9 cellular contexts compared by ENCODE assay signal in the genomic region with DNA sequence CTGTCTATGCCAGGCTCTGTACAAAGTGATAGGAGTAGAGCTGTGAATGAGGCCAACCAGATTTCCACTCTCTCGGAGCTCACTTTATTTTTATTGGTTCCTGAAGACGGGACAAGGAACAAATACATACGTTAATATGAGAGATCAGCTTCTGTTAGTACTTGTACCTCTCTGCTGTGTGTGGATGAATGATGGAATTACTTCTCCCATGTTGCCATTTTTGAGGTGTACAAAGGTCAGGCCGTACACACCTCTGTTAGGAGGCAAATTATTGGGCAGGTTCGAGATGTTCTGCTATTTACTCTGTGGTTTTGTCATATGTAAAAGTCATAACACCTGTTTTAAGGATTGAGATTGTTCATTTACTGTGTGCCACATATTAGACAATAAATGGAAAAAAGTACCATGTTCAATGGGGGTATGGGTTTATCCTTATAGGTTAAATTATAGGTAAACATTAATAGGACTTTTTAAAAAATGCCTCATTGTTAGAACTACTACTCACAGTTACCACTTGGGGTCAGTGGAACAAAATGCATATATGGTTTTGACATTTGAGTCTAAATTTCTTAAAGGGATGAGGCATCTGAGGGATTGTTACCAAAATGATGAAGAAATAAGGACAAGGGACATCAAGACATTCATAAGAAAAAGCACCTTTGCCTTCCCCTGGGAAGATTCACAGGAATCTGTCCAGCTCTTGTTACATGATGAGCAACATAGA. TPM values are rescaled to one million over a fixed set of nuclear protein-coding genes. Genes with fewer than 3 reads are reported as not detected.
DNase-seq lines count a peak whose midpoint lies in the region; ATAC-seq and TF ChIP-seq lines count a peak whose summit lies in the region.
"Had no signal": no experiment of that assay in that cellular context is flagged by ENCODE, and none has a peak within 500 bp of the region (broad histone marks: within the 10 kb centered on the region; RNA-seq: fewer than 3 reads in every experiment).

No MANE protein-coding gene starts in this region.

- no peak for TF ChIP-seq EP300 in transverse colon (IDR thresholded peaks at IDR 0.05; ENCODE audit: low read depth)

- H3K36me3 ChIP-seq in cardiac muscle cell (no peaks in the 10 kb centered on the region), transverse colon (no peaks in the 10 kb centered on the region)

- intact Hi-C loops in left cardiac atrium (cut with DNase I) (no loop called here), transverse colon (cut with DNase I; ENCODE audit: low total_unique reads) (no loop called here)

- in situ Hi-C loops in transverse colon (cut with MboI; ENCODE audit: low pct_ligation_motif_present in 1 of 4, low pct_unique_long_range_greater_than_20kb in 1 of 4, low sequenced_read_pairs in 3 of 4), result no loop called here

- H3K4me1 ChIP-seq in cardiac muscle cell (ENCODE audit: low read depth), result no peaks in the 10 kb centered on the region
- H3K4me1 ChIP-seq in foreskin keratinocyte, result peaks cover 13% of the 10 kb centered on the region
- H3K4me1 ChIP-seq in transverse colon, result peaks cover 0 to 39% (median 23%) of the 10 kb centered on the region in 4 donors

- H3K27me3 ChIP-seq in cardiac muscle cell (peaks cover 11% of the 10 kb centered on the region), foreskin keratinocyte (no peaks in the 10 kb centered on the region), transverse colon (no peaks in the 10 kb centered on the region)

- no peak for TF ChIP-seq POLR2A in transverse colon (IDR thresholded peaks at IDR 0.05)

- ATAC-seq in left cardiac atrium (no peak), foreskin keratinocyte (no peak), GM21619 (IDR thresholded peaks at IDR 0.05; ENCODE audit: unreplicated experiment) (no peak)

- TF ChIP-seq CTCF in cardiac muscle cell (IDR thresholded peaks at IDR 0.05; ENCODE audit: low read depth, low read length), result peak; percentile 44
- peak; percentile 54 for TF ChIP-seq CTCF in foreskin keratinocyte (conservative IDR thresholded peaks at IDR 0.05)
- peak in 1 of 5 experiments; percentile 15 for TF ChIP-seq CTCF in transverse colon (IDR thresholded peaks at IDR 0.05)

- DNase-seq in cardiac muscle cell (ENCODE audit: low read depth in 1 of 2, low spot score in 1 of 2), result peak in 1 of 2 donors; percentile 57
- no peak for DNase-seq in left cardiac atrium
- peak; percentile 16 for DNase-seq in RPMI7951 (ENCODE audit: low read depth)
- no peak for DNase-seq in foreskin keratinocyte
- no peak for DNase-seq in transverse colon
- no peak for DNase-seq in stimulated activated CD4-positive, alpha-beta T cell treated with anti-CD3 and anti-CD28 coated beads, Interleukin-15, amount 100 ng/mL, for 24 hours
- no peak for DNase-seq in AG08396 (ENCODE audit: low spot score)
- DNase-seq: NCI-H2171 had no signal

- no peak overlapping the region for H3K4me3 ChIP-seq in cardiac muscle cell
- H3K4me3 ChIP-seq in transverse colon, result peak overlapping the region in 1 of 4 donors; percentile 76

- 48 to 56% methylated on average over 4 to 5 of the region's 5 CpGs for WGBS in transverse colon (ENCODE audit: low coverage in 1 of 2), 2 donors

- H3K9me3 ChIP-seq in cardiac muscle cell (ENCODE audit: low read depth) (no peaks in the 10 kb centered on the region), transverse colon (no peaks in the 10 kb centered on the region)

- H3K27ac ChIP-seq in cardiac muscle cell (no peak overlapping the region), foreskin keratinocyte (no peak overlapping the region), transverse colon (peak overlapping the region; percentile 94 to 99 (median 96))

RNA-seq across cellular contexts. Expression of gene WBP11, which starts 26.9 kb away (rescaled TPM):
- total RNA-seq in cardiac muscle cell (24.5 and 28.2 TPM in 2 replicates), left cardiac atrium (10 to 100 TPM; 41.0 to 56.0 TPM), foreskin keratinocyte (37.3 and 42.6 TPM in 2 replicates), transverse colon (10 to 100 TPM in 2 of 4 donors, 1 to 10 TPM in 2; 7.4 to 19.4 (median 11.6) TPM)
- polyA plus RNA-seq in cardiac muscle cell (67.7 and 80.8 TPM in 2 replicates), foreskin keratinocyte (22.2 and 28.7 TPM in 2 replicates)
- 23.9 and 31.6 TPM in 2 replicates for total RNA-seq in RPMI7951 (2014; rRNA removed; shearing (Covaris generic))

RNA-seq across cellular contexts. Expression of gene C12orf60, which starts 27.1 kb away (rescaled TPM):
- total RNA-seq in cardiac muscle cell (0.56 and 1.0 TPM in 2 replicates), left cardiac atrium (1 to 10 TPM in 1 of 2 donors, under 1 TPM in 1; 0.94 to 1.1 TPM), foreskin keratinocyte (1.8 and 1.9 TPM in 2 replicates), transverse colon (under 1 TPM in 2 of 4 donors, not detected in 2; 0.55 to 0.95 TPM)
- polyA plus RNA-seq in cardiac muscle cell (1.7 and 3.2 TPM in 2 replicates), foreskin keratinocyte (1.9 and 2.0 TPM in 2 replicates)
- total RNA-seq in RPMI7951 (2014; rRNA removed; shearing (Covaris generic)), result 1.8 and 3.3 TPM in 2 replicates

RNA-seq across cellular contexts. Expression of gene SMCO3, which starts 37.6 kb away (rescaled TPM):
- total RNA-seq in cardiac muscle cell, result not detected in 2 replicates
- polyA plus RNA-seq in cardiac muscle cell, result 0.16 and 0.22 TPM in 2 replicates
- under 1 TPM; 0.29 to 0.44 TPM for total RNA-seq in left cardiac atrium
- not detected in 2 replicates for total RNA-seq in RPMI7951 (2014; rRNA removed; shearing (Covaris generic))
- not detected in 2 replicates for total RNA-seq in foreskin keratinocyte
- polyA plus RNA-seq in foreskin keratinocyte, result not detected in 2 replicates
- not detected for total RNA-seq in transverse colon

Comparison
In these comparisons a context has a peak if more than half of its experiments do, and no peak if none do; other contexts are left out.
1. H3K27ac ChIP-seq: peak in transverse colon (4 of 4); none in cardiac muscle cell (single experiment) and foreskin keratinocyte (single experiment).